Comparison of ENCODE assay signal across 9 cellular contexts in the genomic region with DNA sequence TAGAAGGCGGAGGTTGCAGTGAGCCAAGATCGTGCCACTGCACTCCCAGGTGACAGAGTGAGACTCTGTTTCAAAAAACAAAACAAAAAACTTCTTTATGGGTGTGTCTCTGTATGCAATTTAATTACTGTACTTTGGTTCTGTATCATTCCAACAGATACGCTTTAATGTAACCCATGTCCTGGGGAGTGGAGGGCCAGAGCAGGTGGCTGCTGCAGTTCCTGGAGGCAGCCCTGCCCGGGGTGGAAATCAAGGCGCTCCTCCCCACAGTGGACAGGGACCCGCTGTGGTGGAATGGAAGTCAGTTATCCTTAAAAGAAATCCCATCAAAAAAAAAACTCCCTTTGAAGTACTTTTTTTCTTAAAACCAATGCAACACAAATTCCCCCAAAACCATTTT. TPM values are rescaled to one million over a fixed set of nuclear protein-coding genes. Genes with fewer than 3 reads are reported as not detected.
DNase-seq lines count a peak whose midpoint lies in the region; ATAC-seq and TF ChIP-seq lines count a peak whose summit lies in the region.
"Had no signal": no experiment of that assay in that cellular context is flagged by ENCODE, and none has a peak within 500 bp of the region (broad histone marks: within the 10 kb centered on the region; RNA-seq: fewer than 3 reads in every experiment).

No MANE protein-coding gene starts in this region.

- H3K36me3 ChIP-seq in CD4-positive, CD25-positive, alpha-beta regulatory T cell (ENCODE audit: control insufficient read depth, insufficient read depth, low read length) = peaks cover 6% of the 10 kb centered on the region

- H3K9me3 Mint-ChIP-seq in CD4-positive, CD25-positive, alpha-beta regulatory T cell = no peaks in the 10 kb centered on the region
- H3K9me3 Mint-ChIP-seq in HFFc6 = no peaks in the 10 kb centered on the region
- H3K9me3 Mint-ChIP-seq in activated naive CD8-positive, alpha-beta T cell treated with anti-CD3 and anti-CD28 coated beads, Interleukin-2, amount 50 U/mL, for 24 hours = no peaks in the 10 kb centered on the region
- no peaks in the 10 kb centered on the region for H3K9me3 Mint-ChIP-seq in naive B cell

- H3K36me3 Mint-ChIP-seq in CD4-positive, CD25-positive, alpha-beta regulatory T cell = peaks cover 17% of the 10 kb centered on the region
- H3K36me3 Mint-ChIP-seq in HFFc6 (ENCODE audit: low read depth) = peaks cover 52% of the 10 kb centered on the region
- H3K36me3 Mint-ChIP-seq in activated naive CD8-positive, alpha-beta T cell treated with anti-CD3 and anti-CD28 coated beads, Interleukin-2, amount 50 U/mL, for 24 hours (ENCODE audit: low read depth) = peaks cover 15% of the 10 kb centered on the region
- peaks cover 0 to 12% of the 10 kb centered on the region in 2 donors for H3K36me3 Mint-ChIP-seq in naive B cell

- no peak for TF ChIP-seq CTCF in HFFc6 (IDR thresholded peaks at IDR 0.05)
- TF ChIP-seq CTCF in foreskin fibroblast (IDR thresholded peaks at IDR 0.05; ENCODE audit: low read depth, low read length) = no peak

- no peak overlapping the region for H3K27ac ChIP-seq in CD4-positive, CD25-positive, alpha-beta regulatory T cell (ENCODE audit: insufficient read depth, low read length, poor library complexity, severe bottlenecking)

- ATAC-seq in CD4-positive, CD25-positive, alpha-beta regulatory T cell (ENCODE audit: low read depth in 2 of 2) = no peak
- no peak for ATAC-seq in activated naive CD8-positive, alpha-beta T cell treated with anti-CD3 and anti-CD28 coated beads, Interleukin-2, amount 50 U/mL, for 24 hours
- no peak for ATAC-seq in naive B cell (ENCODE audit: low read depth in 2 of 2)
- ATAC-seq in Right ventricle myocardium inferior = no peak
- no peak for ATAC-seq in HG03354 (IDR thresholded peaks at IDR 0.05; ENCODE audit: poor library complexity, severe bottlenecking, unreplicated experiment)

- peaks cover 8 to 77% (median 56%) of the 10 kb centered on the region in 4 donors for H3K4me1 Mint-ChIP-seq in CD4-positive, CD25-positive, alpha-beta regulatory T cell
- H3K4me1 Mint-ChIP-seq in HFFc6 (ENCODE audit: low read depth) (peaks cover 73% of the 10 kb centered on the region), naive B cell (peaks cover 57 to 77% (median 64%) of the 10 kb centered on the region in 3 donors)
- peaks cover 71% of the 10 kb centered on the region for H3K4me1 Mint-ChIP-seq in activated naive CD8-positive, alpha-beta T cell treated with anti-CD3 and anti-CD28 coated beads, Interleukin-2, amount 50 U/mL, for 24 hours

- DNase-seq in CD4-positive, CD25-positive, alpha-beta regulatory T cell = no peak
- no peak for DNase-seq in HFFc6
- no peak for DNase-seq in activated naive CD8-positive, alpha-beta T cell treated with anti-CD3 and anti-CD28 coated beads, Interleukin-2, amount 50 U/mL, for 24 hours
- DNase-seq in naive B cell = no peak
- no peak for DNase-seq in foreskin fibroblast
- DNase-seq in Right ventricle myocardium inferior (ENCODE audit: missing footprints) = no peak
- DNase-seq in NCI-H1105 treated with DMSO at 0.1 percent for 48 hours (lab: John Stamatoyannopoulos, UW) = no peak
- DNase-seq: central memory CD4-positive, alpha-beta T cell had no signal

- peak overlapping the region; percentile 74 to 98 (median 81) for H3K4me3 Mint-ChIP-seq in CD4-positive, CD25-positive, alpha-beta regulatory T cell
- H3K4me3 Mint-ChIP-seq in HFFc6 = peak overlapping the region; percentile 96
- peak overlapping the region; percentile 87 for H3K4me3 Mint-ChIP-seq in activated naive CD8-positive, alpha-beta T cell treated with anti-CD3 and anti-CD28 coated beads, Interleukin-2, amount 50 U/mL, for 24 hours
- peak overlapping the region in 6 of 8 donors; percentile 30 to 77 (median 64) for H3K4me3 Mint-ChIP-seq in naive B cell

- no peak overlapping the region for H3K4me3 ChIP-seq in CD4-positive, CD25-positive, alpha-beta regulatory T cell (ENCODE audit: low read depth, low read length)
- peak overlapping the region in 1 of 2 donors; percentile 48 for H3K4me3 ChIP-seq in foreskin fibroblast (ENCODE audit: low read depth in 1 of 2, low read length in 2 of 2)

- H3K4me1 ChIP-seq in CD4-positive, CD25-positive, alpha-beta regulatory T cell (ENCODE audit: control insufficient read depth, insufficient read depth, low read length, poor library complexity, severe bottlenecking) = peaks cover 26% of the 10 kb centered on the region

- no peaks in the 10 kb centered on the region for H3K27me3 ChIP-seq in CD4-positive, CD25-positive, alpha-beta regulatory T cell (ENCODE audit: control insufficient read depth, insufficient read depth, low read length)

- no peaks in the 10 kb centered on the region for H3K9me3 ChIP-seq in CD4-positive, CD25-positive, alpha-beta regulatory T cell (ENCODE audit: control insufficient read depth in 2 of 2, low read length in 2 of 2)

- no peaks in the 10 kb centered on the region for H3K27me3 Mint-ChIP-seq in CD4-positive, CD25-positive, alpha-beta regulatory T cell
- H3K27me3 Mint-ChIP-seq in HFFc6 (ENCODE audit: insufficient read depth) (peaks cover 2% of the 10 kb centered on the region; the same call in 1 of the 2 replicates), naive B cell (no peaks in the 10 kb centered on the region)
- H3K27me3 Mint-ChIP-seq in activated naive CD8-positive, alpha-beta T cell treated with anti-CD3 and anti-CD28 coated beads, Interleukin-2, amount 50 U/mL, for 24 hours = no peaks in the 10 kb centered on the region

- H3K27ac Mint-ChIP-seq in CD4-positive, CD25-positive, alpha-beta regulatory T cell = peak overlapping the region in 2 of 3 donors; percentile 34 to 91
- peak overlapping the region; percentile 33; the same call in 1 of the 2 replicates for H3K27ac Mint-ChIP-seq in HFFc6
- no peak overlapping the region for H3K27ac Mint-ChIP-seq in activated naive CD8-positive, alpha-beta T cell treated with anti-CD3 and anti-CD28 coated beads, Interleukin-2, amount 50 U/mL, for 24 hours
- peak overlapping the region in 5 of 6 donors; percentile 56 to 91 (median 79) for H3K27ac Mint-ChIP-seq in naive B cell

- intact Hi-C loops in Right ventricle myocardium inferior (cut with DNase I) = no loop called here

RNA-seq across cellular contexts. Expression of gene DAP, which starts 1.9 kb away (rescaled TPM):
- 39.8 TPM for total RNA-seq in CD4-positive, CD25-positive, alpha-beta regulatory T cell
- 10 to 100 TPM; 50.1 to 64.2 (median 54.7) TPM for polyA plus RNA-seq in CD4-positive, CD25-positive, alpha-beta regulatory T cell
- 100 to 1,000 TPM; 255 to 357 (median 285) TPM for total RNA-seq in HFFc6 (2021; fragmentation: NEBNext Ultra II Directional; extraction: Animal tissue kit (Norgen Biotek cat#: 25700))
- 10 to 100 TPM; 48.6 to 90.4 (median 62.8) TPM for polyA plus RNA-seq in naive B cell (ENCODE audit: low read depth in 6 of 6)
- 18.7 TPM for total RNA-seq in Right ventricle myocardium inferior
